ENCODE assay signal across 12 cellular contexts in genomic region chr6:154932562-154933027, GRCh38.
DNase-seq lines count a peak whose midpoint lies in the region; TF ChIP-seq lines count a peak whose summit lies in the region.
"Had no signal": no experiment of that assay in that cellular context is flagged by ENCODE, and none has a peak within 500 bp of the region (broad histone marks: within the 10 kb centered on the region; RNA-seq: fewer than 3 reads in every experiment).

No MANE protein-coding gene starts in this region.

- H3K4me2 ChIP-seq in skeletal muscle satellite cell (ENCODE audit: low read length) = peak overlapping the region; percentile 0

- H3K4me3 ChIP-seq in SJCRH30 (no peak overlapping the region), fibroblast of mammary gland (ENCODE audit: control insufficient read depth, low read depth, low read length) (no peak overlapping the region), skeletal muscle satellite cell (ENCODE audit: low read length) (no peak overlapping the region), ascending aorta (no peak overlapping the region)
- H3K4me3 ChIP-seq: HAP-1 had no signal

- no peaks in the 10 kb centered on the region for H3K36me3 ChIP-seq in SJCRH30
- H3K36me3 ChIP-seq in skeletal muscle satellite cell (ENCODE audit: insufficient read depth, low read length) = no peaks in the 10 kb centered on the region
- no peaks in the 10 kb centered on the region for H3K36me3 ChIP-seq in ascending aorta
- H3K36me3 ChIP-seq: HAP-1 had no signal

- intact Hi-C loops in ascending aorta (cut with DNase I) = no loop called here

- H3K4me1 ChIP-seq in SJCRH30 (peaks cover 18% of the 10 kb centered on the region), skeletal muscle satellite cell (ENCODE audit: control insufficient read depth, insufficient read depth, low read length) (peaks cover 18% of the 10 kb centered on the region), ascending aorta (no peaks in the 10 kb centered on the region)

- DNase-seq in H4 (ENCODE audit: low spot score) (peak; percentile 58), SJCRH30 (peak; percentile 31 to 48), fibroblast of mammary gland (ENCODE audit: low read depth) (peak; percentile 95), cerebellar cortex (ENCODE audit: low spot score) (no peak), T-helper 1 cell (no peak), ascending aorta (ENCODE audit: low spot score in 2 of 2) (no peak)
- no peak for DNase-seq in stimulated activated CD4-positive, alpha-beta T cell treated with anti-CD3 and anti-CD28 coated beads, Interleukin-4, amount 100 ng/mL, for 1 hour
- DNase-seq: activated CD4-positive, alpha-beta T cell treated with anti-CD3 and anti-CD28 coated beads, Interleukin-2, amount 10 ng/mL, durations not matched to agents 24 days and 14 days; retina; stimulated activated naive CD8-positive, alpha-beta T cell treated with anti-CD3 and anti-CD28 coated beads, Interleukin-15, Interleukin-2, amounts not matched to agents 100 U/mL and 50 U/mL, for 24 hours had no signal

- H3K9me3 ChIP-seq in SJCRH30 (replicated peaks) = no peaks in the 10 kb centered on the region
- no peaks in the 10 kb centered on the region for H3K9me3 ChIP-seq in skeletal muscle satellite cell (replicated peaks; ENCODE audit: low read length)
- H3K9me3 ChIP-seq in ascending aorta = no peaks in the 10 kb centered on the region
- H3K9me3 ChIP-seq: HAP-1 had no signal

- H3K27ac ChIP-seq in SJCRH30 (no peak overlapping the region), ascending aorta (no peak overlapping the region)

- no peak for TF ChIP-seq CTCF in fibroblast of mammary gland (conservative IDR thresholded peaks at IDR 0.05; ENCODE audit: control insufficient read depth, insufficient read depth, low read depth, low read length)
- no peak for TF ChIP-seq CTCF in ascending aorta (IDR thresholded peaks at IDR 0.05)

- H3K9ac ChIP-seq in skeletal muscle satellite cell (ENCODE audit: low read depth, low read length) = no peak overlapping the region

- no peaks in the 10 kb centered on the region for H3K27me3 ChIP-seq in SJCRH30
- H3K27me3 ChIP-seq in skeletal muscle satellite cell (ENCODE audit: control insufficient read depth, insufficient read depth, low read length) = no peaks in the 10 kb centered on the region
- H3K27me3 ChIP-seq in ascending aorta = no peaks in the 10 kb centered on the region

Comparison
In these comparisons a context has a peak if more than half of its experiments do, and no peak if none do; other contexts are left out.
1. DNase-seq: peak in H4 (single experiment), SJCRH30 (2 of 2) and fibroblast of mammary gland (single experiment); none in stimulated activated CD4-positive, alpha-beta T cell treated with anti-CD3 and anti-CD28 coated beads, Interleukin-4, amount 100 ng/mL, for 1 hour (single experiment), cerebellar cortex (single experiment), T-helper 1 cell (0 of 5) and ascending aorta (0 of 2).